Comparison of ENCODE assay signal across 8 cellular contexts in the genomic region with DNA sequence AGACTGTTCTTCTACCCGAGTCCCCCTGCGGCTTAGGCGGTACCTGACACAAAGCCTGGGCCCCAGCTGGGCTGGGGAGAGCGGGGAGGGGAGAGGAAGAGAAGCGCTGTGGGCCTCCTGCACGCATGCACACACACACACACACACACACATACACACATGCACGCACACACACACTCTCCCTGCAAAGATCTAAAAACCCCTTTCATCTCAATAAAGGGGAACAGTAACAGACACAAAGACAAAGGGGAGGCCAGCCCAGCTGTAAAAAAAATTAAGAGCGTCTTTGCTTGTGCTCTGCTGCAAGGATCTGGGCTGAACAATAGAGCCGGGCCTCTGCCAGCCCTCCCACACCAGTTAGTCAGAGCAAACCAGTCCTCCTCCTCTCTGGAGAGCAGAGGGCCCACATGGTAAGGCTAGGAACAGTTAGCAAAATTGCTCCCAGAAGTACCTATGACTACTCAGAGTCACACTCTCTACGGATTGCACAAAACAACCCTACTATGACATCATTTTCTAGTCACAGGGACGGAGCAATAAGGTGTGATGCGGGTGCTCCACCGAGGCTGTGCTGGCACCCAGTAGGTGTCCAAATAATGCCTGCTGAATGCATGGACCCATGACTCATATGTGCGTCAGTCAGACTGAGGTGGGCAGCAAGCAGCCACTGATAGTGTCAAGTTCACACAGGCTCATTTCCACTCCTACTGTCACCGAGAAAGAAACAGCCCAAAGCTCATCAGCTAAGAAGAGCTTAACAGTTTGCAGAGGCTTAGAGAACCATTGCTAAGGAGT. TPM values are rescaled to one million over a fixed set of nuclear protein-coding genes. Genes with fewer than 3 reads are reported as not detected.
DNase-seq lines count a peak whose midpoint lies in the region; TF ChIP-seq lines count a peak whose summit lies in the region.

No MANE protein-coding gene starts in this region.

- no peak for TF ChIP-seq POLR2A in spleen (IDR thresholded peaks at IDR 0.05)

- peaks cover 99 to 100% of the 10 kb centered on the region in 2 donors for H3K4me1 Mint-ChIP-seq in immature natural killer cell

- no peaks in the 10 kb centered on the region for H3K27me3 ChIP-seq in spleen (replicated peaks in 1 of 7)

- WGBS in spleen, 5 donors: 21 to 36% (median 26%) methylated on average over 15 of the region's 15 CpGs

- H3K27ac ChIP-seq in spleen: peak overlapping the region; percentile 68 to 100 (median 86)

- peak overlapping the region; percentile 96 to 100 (median 99) for H3K27ac Mint-ChIP-seq in immature natural killer cell

- H3K36me3 ChIP-seq in spleen: peaks cover 0 to 35% (median 0%) of the 10 kb centered on the region in 6 donors

- H3K9me3 Mint-ChIP-seq in immature natural killer cell: no peaks in the 10 kb centered on the region

- peaks cover 91 to 100% (median 100%) of the 10 kb centered on the region in 6 donors for H3K4me1 ChIP-seq in spleen

- peak overlapping the region in 4 of 8 donors; percentile 7 to 56 (median 14) for H3K4me3 ChIP-seq in spleen

- DNase-seq in NCI-H526 (lab: John Stamatoyannopoulos, UW) (peak; percentile 1 to 19), NCI-H526 treated with DMSO at 0.1 percent for 48 hours (lab: John Stamatoyannopoulos, UW) (no peak), HPDE6-E6E7 (ENCODE audit: extremely low spot score) (peak; percentile 79), T-helper 22 cell (ENCODE audit: low read depth) (peak; percentile 79), anterior cingulate cortex (lab: John Stamatoyannopoulos, UW) (peak in 44 of 58 donors; percentile 30 to 82 (median 61)), immature natural killer cell (peak; percentile 92 to 95 (median 92)), spleen (peak; percentile 92), HuH-7 (ENCODE audit: low spot score) (no peak)

- intact Hi-C loops in spleen (cut with DNase I; ENCODE audit: low total_unique reads): no loop called here

- no peaks in the 10 kb centered on the region for H3K9me3 ChIP-seq in spleen

- no peak for TF ChIP-seq CTCF in spleen (IDR thresholded peaks at IDR 0.05 in 8 of 11, conservative IDR thresholded peaks at IDR 0.05 in 3 of 11)

- H3K27me3 Mint-ChIP-seq in immature natural killer cell (ENCODE audit: low read depth in 3 of 3): peaks cover 26 to 72% (median 64%) of the 10 kb centered on the region in 3 donors

- H3K36me3 Mint-ChIP-seq in immature natural killer cell: peaks cover 4 to 15% (median 6%) of the 10 kb centered on the region in 3 donors

- H3K4me3 Mint-ChIP-seq in immature natural killer cell: peak overlapping the region; percentile 80 to 90 (median 88)

RNA-seq across cellular contexts. Expression of a gene that starts 9.2 kb away (rescaled TPM):
- polyA plus RNA-seq in immature natural killer cell: 10 to 100 TPM; 37.0 to 67.8 (median 53.3) TPM
- total RNA-seq in spleen: 10 to 100 TPM; 21.6 to 37.8 (median 32.3) TPM
- 1 to 10 TPM; 7.2 to 9.5 (median 8.5) TPM for polyA plus RNA-seq in spleen

RNA-seq across cellular contexts. Expression of a gene that starts 24.5 kb away (rescaled TPM):
- not detected for polyA plus RNA-seq in immature natural killer cell
- total RNA-seq in spleen: 1 to 10 TPM in 1 of 7 donors, under 1 TPM in 5, not detected in 1; 0.37 to 1.4 (median 0.46) TPM
- polyA plus RNA-seq in spleen: under 1 TPM; 0.10 to 0.36 (median 0.15) TPM

Comparison
In these comparisons a context has a peak if more than half of its experiments do, and no peak if none do; other contexts are left out.
1. DNase-seq: peak in NCI-H526 (2 of 2), HPDE6-E6E7 (single experiment), T-helper 22 cell (single experiment), anterior cingulate cortex (44 of 58), immature natural killer cell (3 of 3) and spleen (single experiment); none in NCI-H526 treated with DMSO at 0.1 percent for 48 hours (single experiment) and HuH-7 (single experiment).